Comparison of ENCODE assay signal across 31 cellular contexts in genomic region chr13:110663491-110663890, GRCh38.
"Had no signal": no experiment of that assay in that cellular context is flagged by ENCODE, and none has a peak within 500 bp of the region (broad histone marks: within the 10 kb centered on the region; RNA-seq: fewer than 3 reads in every experiment).

No MANE protein-coding gene starts in this region.

- H3K27me3 Mint-ChIP-seq: activated B cell treated with CpG ODN at 0.5 μM for 24 hours; activated CD8-positive, alpha-beta T cell treated with anti-CD3 and anti-CD28 coated beads for 36 hours; activated naive CD4-positive, alpha-beta T cell treated with anti-CD3 and anti-CD28 coated beads, Interleukin-2, amount 50 U/mL, for 24 hours; activated naive CD8-positive, alpha-beta T cell treated with anti-CD3 and anti-CD28 coated beads for 36 hours; activated naive CD8-positive, alpha-beta T cell treated with anti-CD3 and anti-CD28 coated beads, Interleukin-2, amount 50 U/mL, for 24 hours; T-cell had no signal

- H3K27me3 ChIP-seq: adrenal gland, body of pancreas, foreskin keratinocyte, gastrocnemius medialis had no signal

- H3K4me1 Mint-ChIP-seq: endodermal cell had no signal

- H3K4me3 Mint-ChIP-seq: activated CD8-positive, alpha-beta T cell treated with anti-CD3 and anti-CD28 coated beads for 36 hours; activated naive CD4-positive, alpha-beta T cell treated with anti-CD3 and anti-CD28 coated beads for 36 hours; activated naive CD4-positive, alpha-beta T cell treated with anti-CD3 and anti-CD28 coated beads, Interleukin-2, amount 50 U/mL, for 24 hours; activated naive CD8-positive, alpha-beta T cell treated with anti-CD3 and anti-CD28 coated beads for 36 hours; activated naive CD8-positive, alpha-beta T cell treated with anti-CD3 and anti-CD28 coated beads, Interleukin-2, amount 50 U/mL, for 24 hours; activated T-cell treated with anti-CD3 and anti-CD28 coated beads, Interleukin-2, amount 50 U/mL, for 4 hours; activated T-helper 1 cell treated with anti-CD3 and anti-CD28 coated beads, Interleukin-12 subunit alpha, Interleukin-12 subunit beta, Interleukin-2, Interleukin-4 antibody, amounts not matched to agents 30 ng/mL and 10 ng/mL and 1 ng/mL, durations not matched to agents 14 hours and 24 hours and 36 hours; endodermal cell; T-cell; T-helper 1 cell treated with Interleukin-12 subunit alpha and Interleukin-12 subunit beta and Interleukin-4 antibody, amounts not matched to agents 30 μg/mL and 1 μg/mL, for 36 hours; T-helper 2 cell treated with Interferon-gamma antibody and Interleukin-4, amounts not matched to agents 5 μg/mL and 100 μg/mL, for 36 hours had no signal

- H3K27ac Mint-ChIP-seq: activated B cell treated with CpG ODN at 0.5 μM for 24 hours; activated CD8-positive, alpha-beta T cell treated with anti-CD3 and anti-CD28 coated beads for 36 hours; activated naive CD4-positive, alpha-beta T cell treated with anti-CD3 and anti-CD28 coated beads for 36 hours; activated naive CD4-positive, alpha-beta T cell treated with anti-CD3 and anti-CD28 coated beads, Interleukin-2, amount 50 U/mL, for 24 hours; activated naive CD8-positive, alpha-beta T cell treated with anti-CD3 and anti-CD28 coated beads, Interleukin-2, amount 50 U/mL, for 24 hours; activated T-helper 1 cell treated with anti-CD3 and anti-CD28 coated beads, Interleukin-12 subunit alpha, Interleukin-12 subunit beta, Interleukin-2, Interleukin-4 antibody, amounts not matched to agents 30 ng/mL and 10 ng/mL and 1 ng/mL, durations not matched to agents 14 hours and 24 hours and 36 hours; activated T-helper 2 cell treated with anti-CD3 and anti-CD28 coated beads, Interferon-gamma antibody, Interleukin-2, Interleukin-4, amounts not matched to agents 10 μg/mL and 5 μg/mL and 100 μg/mL, durations not matched to agents 14 hours and 24 hours and 36 hours; endodermal cell; T-cell; T-helper 1 cell treated with Interleukin-12 subunit alpha and Interleukin-12 subunit beta and Interleukin-4 antibody, amounts not matched to agents 30 μg/mL and 1 μg/mL, for 36 hours; T-helper 2 cell treated with Interferon-gamma antibody and Interleukin-4, amounts not matched to agents 5 μg/mL and 100 μg/mL, for 36 hours had no signal

- DNase-seq: activated B cell treated with CpG ODN at 0.5 μM for 24 hours; activated CD4-positive, alpha-beta T cell treated with anti-CD3 and anti-CD28 coated beads for 48 hours; activated CD4-positive, alpha-beta T cell treated with anti-CD3 and anti-CD28 coated beads, Interleukin-2, amount 50 U/mL, for 1 hour; activated CD4-positive, alpha-beta T cell treated with anti-CD3 and anti-CD28 coated beads, Interleukin-2, amount 50 U/mL, for 48 hours; activated CD8-positive, alpha-beta memory T cell treated with anti-CD3 and anti-CD28 coated beads for 24 hours; activated CD8-positive, alpha-beta T cell treated with anti-CD3 and anti-CD28 coated beads for 36 hours; activated effector memory CD4-positive, alpha-beta T cell treated with anti-CD3 and anti-CD28 coated beads, Interleukin-2, amount 50 U/mL, for 16 hours; activated naive CD4-positive, alpha-beta T cell treated with anti-CD3 and anti-CD28 coated beads for 36 hours; activated naive CD8-positive, alpha-beta T cell treated with anti-CD3 and anti-CD28 coated beads for 36 hours; activated naive CD8-positive, alpha-beta T cell treated with anti-CD3 and anti-CD28 coated beads, Interleukin-2, amount 50 U/mL, for 24 hours; activated T-cell treated with anti-CD3 and anti-CD28 coated beads, Interleukin-2, amount 50 U/mL, for 4 hours; amygdala; body of pancreas; caudate nucleus; cortex of kidney; effector CD8-positive, alpha-beta T cell; endodermal cell; foreskin keratinocyte; gastrocnemius medialis; SW 1271; T-cell; T1000; WERI-Rb-1 had no signal

- ATAC-seq: activated CD4-positive, CD25-positive, alpha-beta regulatory T cell treated with anti-CD3 and anti-CD28 coated beads, Interleukin-2, amount 50 U/mL, for 24 hours; activated CD8-positive, alpha-beta T cell treated with anti-CD3 and anti-CD28 coated beads for 36 hours; activated naive CD8-positive, alpha-beta T cell treated with anti-CD3 and anti-CD28 coated beads, Interleukin-2, amount 50 U/mL, for 24 hours; activated T-cell treated with anti-CD3 and anti-CD28 coated beads, Interleukin-2, amount 50 U/mL, for 4 hours; body of pancreas; esophagus mucosa; foreskin keratinocyte; gastrocnemius medialis; T-cell had no signal

- H3K27ac ChIP-seq: adrenal gland, body of pancreas, foreskin keratinocyte, gastrocnemius medialis, WERI-Rb-1 had no signal

- H3K9me3 Mint-ChIP-seq: activated CD8-positive, alpha-beta T cell treated with anti-CD3 and anti-CD28 coated beads for 36 hours; activated naive CD4-positive, alpha-beta T cell treated with anti-CD3 and anti-CD28 coated beads, Interleukin-2, amount 50 U/mL, for 24 hours; activated T-cell treated with anti-CD3 and anti-CD28 coated beads, Interleukin-2, amount 50 U/mL, for 4 hours had no signal

- H3K4me3 ChIP-seq: adrenal gland, body of pancreas, gastrocnemius medialis had no signal

- H3K4me1 ChIP-seq: adrenal gland, body of pancreas, foreskin keratinocyte, gastrocnemius medialis had no signal

- H3K9me3 ChIP-seq: adrenal gland, body of pancreas, gastrocnemius medialis had no signal
